1 cellular context compared by ENCODE assay signal in genomic region chr19:40420766-40421467, GRCh38.
A peak's percentile ranks its signal among the peaks of the same experiment; 100 is the strongest.
TF ChIP-seq lines count a peak whose summit lies in the region.

No MANE protein-coding gene starts in this region.

TF ChIP-seq in HepG2, 621 proteins besides CTCF, POLR2A, EP300 and RAD21 (continued from another document and continues in another):
- TF ChIP-seq AGO2 (optimal IDR thresholded peaks at IDR 0.05; ENCODE audit: low read depth, low read length) (peak; percentile 89), DZIP1 (CRISPR knock-in tag; IDR thresholded peaks at IDR 0.05) (peak; percentile 75; the same call in 1 of the 2 replicates), YEATS2 (CRISPR knock-in tag; IDR thresholded peaks at IDR 0.05; ENCODE audit: borderline replicate concordance) (peak; percentile 70; the same call in 1 of the 2 replicates), SP140L (CRISPR knock-in tag; IDR thresholded peaks at IDR 0.05; ENCODE audit: borderline replicate concordance) (0 out of 2 replicates have a peak, but pooled peaks have one; percentile 65), ZNF446 (CRISPR knock-in tag; IDR thresholded peaks at IDR 0.05) (0 out of 2 replicates have a peak, but pooled peaks have one; percentile 52), MYNN (CRISPR knock-in tag; IDR thresholded peaks at IDR 0.05; ENCODE audit: low read depth) (no peak), ZNF280B (CRISPR knock-in tag; IDR thresholded peaks at IDR 0.05; ENCODE audit: borderline replicate concordance) (peak; percentile 81), FOXK2 (IDR thresholded peaks at IDR 0.05) (no peak), DMAP1 (CRISPR knock-in tag; IDR thresholded peaks at IDR 0.05) (peak; percentile 65; the same call in 1 of the 2 replicates), NFYC (CRISPR knock-in tag; IDR thresholded peaks at IDR 0.05) (no peak), YEATS4 (CRISPR knock-in tag; IDR thresholded peaks at IDR 0.05; ENCODE audit: borderline replicate concordance) (peak; percentile 74), AGO1 (IDR thresholded peaks at IDR 0.05; ENCODE audit: low read depth, low read length, poor library complexity, severe bottlenecking) (peak; percentile 81), ARNT2 (CRISPR knock-in tag; IDR thresholded peaks at IDR 0.05; ENCODE audit: low read depth) (peak; percentile 93), KDM4B (CRISPR knock-in tag; IDR thresholded peaks at IDR 0.05) (no peak), ARID5B (CRISPR knock-in tag; IDR thresholded peaks at IDR 0.05) (peak; percentile 81), ZNF230 (CRISPR knock-in tag; IDR thresholded peaks at IDR 0.05) (0 out of 2 replicates have a peak, but pooled peaks have one; percentile 22), ZBTB8A (CRISPR knock-in tag; IDR thresholded peaks at IDR 0.05; ENCODE audit: borderline replicate concordance, low read depth) (no peak), ZNF619 (CRISPR knock-in tag; IDR thresholded peaks at IDR 0.05) (0 out of 2 replicates have a peak, but pooled peaks have one; percentile 55), XRCC5 (optimal IDR thresholded peaks at IDR 0.05; ENCODE audit: low read length) (no peak), ZBTB1 (CRISPR knock-in tag; IDR thresholded peaks at IDR 0.05; ENCODE audit: borderline replicate concordance) (no peak), NFKBIZ (CRISPR knock-in tag; IDR thresholded peaks at IDR 0.05) (0 out of 2 replicates have a peak, but pooled peaks have one; percentile 15), KLF6 (CRISPR knock-in tag; IDR thresholded peaks at IDR 0.05) (peak; percentile 36; the same call in 1 of the 2 replicates), ZNF547 (CRISPR knock-in tag; IDR thresholded peaks at IDR 0.05) (peak; percentile 39; the same call in 1 of the 2 replicates), ZNF841 (CRISPR knock-in tag; IDR thresholded peaks at IDR 0.05; ENCODE audit: borderline replicate concordance) (no peak), ZNF292 (CRISPR knock-in tag; IDR thresholded peaks at IDR 0.05; ENCODE audit: borderline replicate concordance, low read depth) (peak; percentile 20; the same call in 1 of the 2 replicates), KDM6A (CRISPR knock-in tag; IDR thresholded peaks at IDR 0.05; ENCODE audit: low read depth) (no peak), PRPF4 (IDR thresholded peaks at IDR 0.05; ENCODE audit: low read depth, low read length, poor library complexity, severe bottlenecking) (no peak), FOXA1 (IDR thresholded peaks at IDR 0.05) (no peak), FOXA1 (CRISPR knock-in tag; IDR thresholded peaks at IDR 0.05) (no peak), DNMT1 (CRISPR knock-in tag; IDR thresholded peaks at IDR 0.05) (peak; percentile 64), PAF1 (CRISPR knock-in tag; IDR thresholded peaks at IDR 0.05) (no peak), ZSCAN29 (CRISPR knock-in tag; conservative IDR thresholded peaks at IDR 0.05) (no peak), BHLHE40 (IDR thresholded peaks at IDR 0.05; ENCODE audit: low read length) (peak; percentile 98), ZBTB7A (CRISPR knock-in tag; IDR thresholded peaks at IDR 0.05) (peak; percentile 82; the same call in 1 of the 2 replicates), ZC3H13 (CRISPR knock-in tag; IDR thresholded peaks at IDR 0.05) (peak; percentile 97), ZNF281 (CRISPR knock-in tag; IDR thresholded peaks at IDR 0.05; ENCODE audit: borderline replicate concordance) (no peak), GATAD2A (CRISPR knock-in tag; IDR thresholded peaks at IDR 0.05) (0 out of 2 replicates have a peak, but pooled peaks have one; percentile 30), ZNF3 (CRISPR knock-in tag; IDR thresholded peaks at IDR 0.05) (no peak), RFX5 (IDR thresholded peaks at IDR 0.05; ENCODE audit: low read depth, low read length) (no peak), ZNF589 (CRISPR knock-in tag; conservative IDR thresholded peaks at IDR 0.05) (no peak; the same call in 1 of the 2 replicates), FIP1L1 (IDR thresholded peaks at IDR 0.05; ENCODE audit: borderline replicate concordance, insufficient read depth, low read depth, low read length) (0 out of 2 replicates have a peak, but pooled peaks have one; percentile 21), FOXK1 (CRISPR knock-in tag; IDR thresholded peaks at IDR 0.05; ENCODE audit: borderline replicate concordance, low read depth) (no peak), CSRNP2 (CRISPR knock-in tag; conservative IDR thresholded peaks at IDR 0.05; ENCODE audit: low read depth) (no peak), HMGXB3 (CRISPR knock-in tag; IDR thresholded peaks at IDR 0.05; ENCODE audit: borderline replicate concordance) (no peak), ZFP91 (CRISPR knock-in tag; IDR thresholded peaks at IDR 0.05; ENCODE audit: borderline replicate concordance) (peak; percentile 84), MEIS1 (CRISPR knock-in tag; IDR thresholded peaks at IDR 0.05; ENCODE audit: borderline replicate concordance) (no peak)
